7 cellular contexts compared by ENCODE assay signal in genomic region chr2:21423854-21424253, GRCh38.
"Had no signal": no experiment of that assay in that cellular context is flagged by ENCODE, and none has a peak within 500 bp of the region (broad histone marks: within the 10 kb centered on the region; RNA-seq: fewer than 3 reads in every experiment).

No MANE protein-coding gene starts in this region.

- H3K9me3 ChIP-seq: pancreas had no signal

- H3K27me3 ChIP-seq: pancreas had no signal

- ATAC-seq: stimulated activated memory B cell treated with anti-CD40 and anti-IgM and Interleukin-4, amounts not matched to agents 10 μg/mL and 1 μg/mL and 100 μg/mL, for 72 hours had no signal

- DNase-seq: activated CD4-positive, alpha-beta T cell treated with anti-CD3 and anti-CD28 coated beads, Interleukin-2, amount 10 ng/mL, durations not matched to agents 24 days and 14 days; activated naive CD4-positive, alpha-beta T cell treated with Interleukin-2 at 50 U/mL for 16 hours; effector memory CD4-positive, alpha-beta T cell; kidney; pancreas; trophoblast cell had no signal

- FAIRE-seq: kidney, pancreas had no signal

- H3K27ac ChIP-seq: pancreas had no signal

- H3K36me3 ChIP-seq: pancreas had no signal

- H3K4me3 ChIP-seq: pancreas had no signal

- H3K4me1 ChIP-seq: pancreas had no signal
